Comparison of ENCODE assay signal across 8 cellular contexts in genomic region chr19:13154911-13155471, GRCh38. TPM values are rescaled to one million over a fixed set of nuclear protein-coding genes. Genes with fewer than 3 reads are reported as not detected.
DNase-seq lines count a peak whose midpoint lies in the region; ATAC-seq and TF ChIP-seq lines count a peak whose summit lies in the region.

No MANE protein-coding gene starts in this region.

- intact Hi-C loops in CD4-positive, alpha-beta memory T cell (cut with micrococcal nuclease), result loop anchor here (5.0 kb wide), 3 partner anchors 363 to 927 kb away; partner anchors contain the start of gene JUNB
- intact Hi-C loops in psoas muscle (cut with DNase I), result loop anchor here (5.0 kb wide), 2 partner anchors 687 to 1407 kb away; no protein-coding TSS in a partner anchor

- H3K27me3 ChIP-seq in CD4-positive, alpha-beta memory T cell (ENCODE audit: insufficient read depth, low read length), result no peaks in the 10 kb centered on the region
- no peaks in the 10 kb centered on the region for H3K27me3 ChIP-seq in cardiac muscle cell
- H3K27me3 ChIP-seq in psoas muscle (ENCODE audit: insufficient read depth in 3 of 3, low read length in 2 of 3), result no peaks in the 10 kb centered on the region

- peak overlapping the region; percentile 98 for H3K27ac ChIP-seq in CD4-positive, alpha-beta memory T cell (ENCODE audit: low read depth, low read length)
- peak overlapping the region; percentile 54; the same call in 1 of the 2 replicates for H3K27ac ChIP-seq in SK-N-MC
- peak overlapping the region; percentile 97 for H3K27ac ChIP-seq in cardiac muscle cell
- peak overlapping the region; percentile 95 for H3K27ac ChIP-seq in psoas muscle

- peak; percentile 74 to 93 (median 78) for DNase-seq in CD4-positive, alpha-beta memory T cell
- DNase-seq in HT1080 (ENCODE audit: low read depth), result peak; percentile 76
- DNase-seq in SK-N-MC (ENCODE audit: low read depth, low spot score), result no peak
- peak; percentile 53 to 79 for DNase-seq in cardiac muscle cell (ENCODE audit: low read depth in 1 of 2, low spot score in 1 of 2)
- DNase-seq in psoas muscle, result peak; percentile 68 to 69

- peak; percentile 38 for TF ChIP-seq CTCF in cardiac muscle cell (IDR thresholded peaks at IDR 0.05; ENCODE audit: low read depth, low read length)
- TF ChIP-seq CTCF in psoas muscle (IDR thresholded peaks at IDR 0.05), result no peak

- H3K4me3 ChIP-seq in CD4-positive, alpha-beta memory T cell (ENCODE audit: low read length in 2 of 2), result peak overlapping the region; percentile 98 to 100
- H3K4me3 ChIP-seq in SK-N-MC (peak overlapping the region; percentile 81), cardiac muscle cell (peak overlapping the region; percentile 42), psoas muscle (peak overlapping the region; percentile 76)

- CTCF ChIA-PET in CD4-positive, alpha-beta memory T cell (lab: Charles Lee; ENCODE audit: partially characterized antibody), result interaction anchor here (0.9 to 6.3 kb wide), 9 partner anchors 11 to 59 kb away, joined by 3 to 52 read pairs (median 6); no protein-coding TSS in a partner anchor

- WGBS in psoas muscle, 3 donors, result 32 to 50% (median 38%) methylated on average over 24 of the region's 24 CpGs

- H3K9me3 Mint-ChIP-seq in CD4-positive, alpha-beta memory T cell, result peaks cover 0 to 24% (median 3%) of the 10 kb centered on the region in 8 donors
- no peaks in the 10 kb centered on the region for H3K9me3 Mint-ChIP-seq in activated naive CD4-positive, alpha-beta T cell treated with anti-CD3 and anti-CD28 coated beads, Interleukin-2, amount 50 U/mL, for 24 hours

- H3K36me3 ChIP-seq in CD4-positive, alpha-beta memory T cell (ENCODE audit: insufficient read depth, low read length), result peaks cover 5% of the 10 kb centered on the region
- H3K36me3 ChIP-seq in SK-N-MC (ENCODE audit: insufficient read depth, low read length) (no peaks in the 10 kb centered on the region), cardiac muscle cell (no peaks in the 10 kb centered on the region), psoas muscle (ENCODE audit: insufficient read depth in 1 of 2, low read depth in 1 of 2) (no peaks in the 10 kb centered on the region)

- peak overlapping the region; percentile 95 to 99 (median 99) for H3K4me3 Mint-ChIP-seq in CD4-positive, alpha-beta memory T cell
- peak overlapping the region; percentile 98 for H3K4me3 Mint-ChIP-seq in activated naive CD4-positive, alpha-beta T cell treated with anti-CD3 and anti-CD28 coated beads, Interleukin-2, amount 50 U/mL, for 24 hours

- H3K36me3 Mint-ChIP-seq in CD4-positive, alpha-beta memory T cell, result peaks cover 20 to 46% of the 10 kb centered on the region in 2 donors
- H3K36me3 Mint-ChIP-seq in activated naive CD4-positive, alpha-beta T cell treated with anti-CD3 and anti-CD28 coated beads, Interleukin-2, amount 50 U/mL, for 24 hours, result peaks cover 8% of the 10 kb centered on the region

- POLR2A ChIA-PET in CD4-positive, alpha-beta memory T cell (lab: Charles Lee; ENCODE audit: partially characterized antibody), result interaction anchor here (0.8 to 6.6 kb wide), 21 partner anchors 9 to 961 kb away, joined by 3 to 401 read pairs (median 5); partner anchors contain the start of genes LYL1, NACC1 and TRMT1

- peak overlapping the region; percentile 94 to 99 (median 98) for H3K27ac Mint-ChIP-seq in CD4-positive, alpha-beta memory T cell
- peak overlapping the region; percentile 98 for H3K27ac Mint-ChIP-seq in activated naive CD4-positive, alpha-beta T cell treated with anti-CD3 and anti-CD28 coated beads, Interleukin-2, amount 50 U/mL, for 24 hours

- peak overlapping the region; percentile 87 for H3K9ac ChIP-seq in SK-N-MC (ENCODE audit: insufficient read length)

- H3K27me3 Mint-ChIP-seq in CD4-positive, alpha-beta memory T cell, result peaks cover 0 to 3% of the 10 kb centered on the region in 2 donors
- H3K27me3 Mint-ChIP-seq in activated naive CD4-positive, alpha-beta T cell treated with anti-CD3 and anti-CD28 coated beads, Interleukin-2, amount 50 U/mL, for 24 hours, result no peaks in the 10 kb centered on the region

- peaks cover 41% of the 10 kb centered on the region for H3K4me1 ChIP-seq in CD4-positive, alpha-beta memory T cell (ENCODE audit: insufficient read depth, low read length)
- H3K4me1 ChIP-seq in cardiac muscle cell (ENCODE audit: low read depth) (peaks cover 16% of the 10 kb centered on the region), psoas muscle (peaks cover 8% of the 10 kb centered on the region)

- H3K9me3 ChIP-seq in CD4-positive, alpha-beta memory T cell (ENCODE audit: control insufficient read depth in 1 of 2, low read length in 2 of 2), result no peaks in the 10 kb centered on the region
- H3K9me3 ChIP-seq in SK-N-MC (ENCODE audit: low read depth, low read length) (no peaks in the 10 kb centered on the region), cardiac muscle cell (ENCODE audit: low read depth) (no peaks in the 10 kb centered on the region), psoas muscle (no peaks in the 10 kb centered on the region)

- ATAC-seq in psoas muscle, result no peak
- no peak for ATAC-seq in HG03025 (IDR thresholded peaks at IDR 0.05; ENCODE audit: low FRiP score, unreplicated experiment)
- no peak for ATAC-seq in GM19397 (IDR thresholded peaks at IDR 0.05; ENCODE audit: unreplicated experiment)

- peaks cover 25 to 77% (median 36%) of the 10 kb centered on the region in 4 donors for H3K4me1 Mint-ChIP-seq in CD4-positive, alpha-beta memory T cell
- H3K4me1 Mint-ChIP-seq in activated naive CD4-positive, alpha-beta T cell treated with anti-CD3 and anti-CD28 coated beads, Interleukin-2, amount 50 U/mL, for 24 hours, result peaks cover 40% of the 10 kb centered on the region

RNA-seq across cellular contexts. Expression of gene IER2, which starts 4.8 kb away (rescaled TPM):
- 100 to 1,000 TPM; 148 to 153 TPM for total RNA-seq in CD4-positive, alpha-beta memory T cell
- polyA plus RNA-seq in CD4-positive, alpha-beta memory T cell, result 100 to 1,000 TPM; 201 to 446 TPM
- total RNA-seq in HT1080 (2014; rRNA removed; shearing (Covaris generic)), result 35.7 and 42.6 TPM in 2 replicates
- polyA plus RNA-seq in HT1080 (2015; cell fraction: cytosol; rRNA removed), result 129 and 145 TPM in 2 replicates
- polyA plus RNA-seq in HT1080 (2015; cell fraction: nucleus; rRNA removed), result 202 and 238 TPM in 2 replicates
- total RNA-seq in cardiac muscle cell (60.3 and 110 TPM in 2 replicates), psoas muscle (10 to 100 TPM; 16.8 to 31.2 (median 29.9) TPM)
- polyA plus RNA-seq in cardiac muscle cell (77.6 and 88.9 TPM in 2 replicates), psoas muscle (10 to 100 TPM; 12.9 to 62.7 (median 18.2) TPM)

RNA-seq across cellular contexts. Expression of gene STX10, which starts 4.8 kb away (rescaled TPM):
- 10 to 100 TPM; 63.7 to 64.0 TPM for total RNA-seq in CD4-positive, alpha-beta memory T cell
- polyA plus RNA-seq in CD4-positive, alpha-beta memory T cell, result 10 to 100 TPM; 57.9 to 64.2 TPM
- total RNA-seq in HT1080 (2014; rRNA removed; shearing (Covaris generic)), result 109 and 122 TPM in 2 replicates
- 85.4 and 93.9 TPM in 2 replicates for polyA plus RNA-seq in HT1080 (2015; cell fraction: cytosol; rRNA removed)
- polyA plus RNA-seq in HT1080 (2015; cell fraction: nucleus; rRNA removed), result 96.7 and 119 TPM in 2 replicates
- 95.5 and 110 TPM in 2 replicates for total RNA-seq in cardiac muscle cell
- polyA plus RNA-seq in cardiac muscle cell, result 65.2 and 71.1 TPM in 2 replicates
- 10 to 100 TPM; 18.5 to 20.4 (median 19.3) TPM for total RNA-seq in psoas muscle
- polyA plus RNA-seq in psoas muscle, result 10 to 100 TPM; 34.5 to 63.3 (median 43.6) TPM

RNA-seq across cellular contexts. Expression of gene NACC1, which starts 36.9 kb away (rescaled TPM):
- total RNA-seq in CD4-positive, alpha-beta memory T cell, result 10 to 100 TPM; 25.8 to 34.1 TPM
- 1 to 10 TPM in 1 of 2 donors, under 1 TPM in 1; 0.15 to 1.8 TPM for polyA plus RNA-seq in CD4-positive, alpha-beta memory T cell
- 126 and 181 TPM in 2 replicates for total RNA-seq in HT1080 (2014; rRNA removed; shearing (Covaris generic))
- polyA plus RNA-seq in HT1080 (2015; cell fraction: cytosol; rRNA removed), result 83.7 and 86.1 TPM in 2 replicates
- polyA plus RNA-seq in HT1080 (2015; cell fraction: nucleus; rRNA removed), result 52.1 and 55.6 TPM in 2 replicates
- total RNA-seq in cardiac muscle cell, result 75.1 and 93.7 TPM in 2 replicates
- 9.8 and 13.3 TPM in 2 replicates for polyA plus RNA-seq in cardiac muscle cell
- 10 to 100 TPM; 32.1 to 48.9 (median 37.9) TPM for total RNA-seq in psoas muscle
- 10 to 100 TPM; 11.9 to 63.4 (median 45.8) TPM for polyA plus RNA-seq in psoas muscle

RNA-seq across cellular contexts. Expression of gene TRMT1, which starts 38.5 kb away (rescaled TPM):
- 10 to 100 TPM; 70.6 to 78.4 TPM for total RNA-seq in CD4-positive, alpha-beta memory T cell
- 10 to 100 TPM; 18.0 to 24.9 TPM for polyA plus RNA-seq in CD4-positive, alpha-beta memory T cell
- total RNA-seq in HT1080 (2014; rRNA removed; shearing (Covaris generic)), result 56.0 and 56.6 TPM in 2 replicates
- polyA plus RNA-seq in HT1080 (2015; cell fraction: cytosol; rRNA removed), result 23.9 and 25.8 TPM in 2 replicates
- 170 and 185 TPM in 2 replicates for polyA plus RNA-seq in HT1080 (2015; cell fraction: nucleus; rRNA removed)
- total RNA-seq in cardiac muscle cell, result 45.9 and 48.5 TPM in 2 replicates
- polyA plus RNA-seq in cardiac muscle cell, result 37.7 and 56.0 TPM in 2 replicates
- 10 to 100 TPM; 31.6 to 45.3 (median 35.1) TPM for total RNA-seq in psoas muscle
- 10 to 100 TPM; 42.3 to 87.1 (median 45.4) TPM for polyA plus RNA-seq in psoas muscle

RNA-seq across cellular contexts. Expression of gene LYL1, which starts 52.3 kb away (rescaled TPM):
- total RNA-seq in CD4-positive, alpha-beta memory T cell, result 10 to 100 TPM; 16.1 to 16.9 TPM
- 1 to 10 TPM; 2.3 to 9.4 TPM for polyA plus RNA-seq in CD4-positive, alpha-beta memory T cell
- not detected in 2 replicates for total RNA-seq in HT1080 (2014; rRNA removed; shearing (Covaris generic))
- polyA plus RNA-seq in HT1080 (2015; cell fraction: cytosol; rRNA removed), result not detected in 2 replicates
- polyA plus RNA-seq in HT1080 (2015; cell fraction: nucleus; rRNA removed), result not detected in 2 replicates
- total RNA-seq in cardiac muscle cell (5.6 and 6.3 TPM in 2 replicates), psoas muscle (1 to 10 TPM; 2.1 to 4.6 (median 3.2) TPM)
- polyA plus RNA-seq in cardiac muscle cell (4.3 and 4.6 TPM in 2 replicates), psoas muscle (1 to 10 TPM; 1.1 to 3.4 (median 1.1) TPM)

Comparison
In these comparisons a context has a peak if more than half of its experiments do, and no peak if none do; other contexts are left out.
1. H3K4me3 ChIP-seq: peak in every context shown above with its lines; median percentile 99 in CD4-positive, alpha-beta memory T cell; 81 in SK-N-MC; 76 in psoas muscle; 42 in cardiac muscle cell.